In the genomic region with DNA sequence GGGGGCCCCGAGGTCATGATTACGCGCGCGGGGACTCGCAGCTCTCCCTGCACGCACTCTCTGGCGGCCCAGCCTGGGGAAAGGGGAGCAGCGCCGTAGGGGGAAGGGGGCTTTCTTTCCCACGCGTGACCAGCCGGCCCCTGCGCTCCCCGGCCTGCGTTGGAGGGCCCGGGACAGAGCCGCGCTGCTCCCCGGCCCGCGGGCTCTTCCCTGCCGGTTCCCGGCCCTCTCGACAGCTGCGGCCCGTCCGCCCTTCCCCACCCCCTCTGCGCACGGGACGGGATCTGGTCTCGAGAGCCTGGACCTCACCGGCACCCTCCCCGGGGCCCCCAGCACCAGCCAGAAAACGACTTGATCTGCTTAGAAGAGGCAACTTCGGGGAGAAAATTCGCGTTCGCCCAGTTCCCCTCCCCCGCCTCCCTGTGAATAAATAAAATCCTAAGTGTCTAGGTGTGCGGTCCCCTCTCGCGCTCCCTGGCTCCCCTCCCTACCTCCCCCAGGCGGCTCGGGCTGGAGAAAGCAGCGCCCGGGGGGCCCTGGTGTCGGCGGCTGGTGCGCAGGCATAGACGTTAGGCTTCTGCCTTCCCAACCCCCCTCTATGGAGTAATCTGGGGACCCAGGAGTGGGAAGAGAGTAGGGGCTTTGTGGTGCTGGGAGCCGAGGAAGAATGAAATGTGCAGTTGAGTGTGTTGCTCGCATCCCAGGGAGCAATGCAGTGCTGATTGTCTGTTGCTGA, we compare ENCODE assay signal across 1 cellular context.
TF ChIP-seq lines count a peak whose summit lies in the region.

No MANE protein-coding gene starts in this region.

TF ChIP-seq in HepG2, 621 proteins besides CTCF, POLR2A, EP300 and RAD21 (continued from another document and continues in another):
- TF ChIP-seq, protein P1, sequence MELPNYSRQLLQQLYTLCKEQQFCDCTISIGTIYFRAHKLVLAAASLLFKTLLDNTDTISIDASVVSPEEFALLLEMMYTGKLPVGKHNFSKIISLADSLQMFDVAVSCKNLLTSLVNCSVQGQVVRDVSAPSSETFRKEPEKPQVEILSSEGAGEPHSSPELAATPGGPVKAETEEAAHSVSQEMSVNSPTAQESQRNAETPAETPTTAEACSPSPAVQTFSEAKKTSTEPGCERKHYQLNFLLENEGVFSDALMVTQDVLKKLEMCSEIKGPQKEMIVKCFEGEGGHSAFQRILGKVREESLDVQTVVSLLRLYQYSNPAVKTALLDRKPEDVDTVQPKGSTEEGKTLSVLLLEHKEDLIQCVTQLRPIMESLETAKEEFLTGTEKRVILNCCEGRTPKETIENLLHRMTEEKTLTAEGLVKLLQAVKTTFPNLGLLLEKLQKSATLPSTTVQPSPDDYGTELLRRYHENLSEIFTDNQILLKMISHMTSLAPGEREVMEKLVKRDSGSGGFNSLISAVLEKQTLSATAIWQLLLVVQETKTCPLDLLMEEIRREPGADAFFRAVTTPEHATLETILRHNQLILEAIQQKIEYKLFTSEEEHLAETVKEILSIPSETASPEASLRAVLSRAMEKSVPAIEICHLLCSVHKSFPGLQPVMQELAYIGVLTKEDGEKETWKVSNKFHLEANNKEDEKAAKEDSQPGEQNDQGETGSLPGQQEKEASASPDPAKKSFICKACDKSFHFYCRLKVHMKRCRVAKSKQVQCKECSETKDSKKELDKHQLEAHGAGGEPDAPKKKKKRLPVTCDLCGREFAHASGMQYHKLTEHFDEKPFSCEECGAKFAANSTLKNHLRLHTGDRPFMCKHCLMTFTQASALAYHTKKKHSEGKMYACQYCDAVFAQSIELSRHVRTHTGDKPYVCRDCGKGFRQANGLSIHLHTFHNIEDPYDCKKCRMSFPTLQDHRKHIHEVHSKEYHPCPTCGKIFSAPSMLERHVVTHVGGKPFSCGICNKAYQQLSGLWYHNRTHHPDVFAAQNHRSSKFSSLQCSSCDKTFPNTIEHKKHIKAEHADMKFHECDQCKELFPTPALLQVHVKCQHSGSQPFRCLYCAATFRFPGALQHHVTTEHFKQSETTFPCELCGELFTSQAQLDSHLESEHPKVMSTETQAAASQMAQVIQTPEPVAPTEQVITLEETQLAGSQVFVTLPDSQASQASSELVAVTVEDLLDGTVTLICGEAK (IDR thresholded peaks at IDR 0.05) = no peak
- TF ChIP-seq, protein P1 (CRISPR knock-in tag; IDR thresholded peaks at IDR 0.05) = no peak
- TF ChIP-seq GATAD2A (CRISPR knock-in tag; IDR thresholded peaks at IDR 0.05) (peak; percentile 48; the same call in 1 of the 2 replicates), FOXA3 (CRISPR knock-in tag; IDR thresholded peaks at IDR 0.05) (0 out of 2 replicates have a peak, but pooled peaks have one; percentile 2), ZSCAN9 (CRISPR knock-in tag; IDR thresholded peaks at IDR 0.05; ENCODE audit: borderline replicate concordance) (0 out of 2 replicates have a peak, but pooled peaks have one; percentile 25), SRY (CRISPR knock-in tag; IDR thresholded peaks at IDR 0.05) (no peak), CC2D1A (CRISPR knock-in tag; IDR thresholded peaks at IDR 0.05) (no peak), ZSCAN20 (CRISPR knock-in tag; IDR thresholded peaks at IDR 0.05; ENCODE audit: borderline replicate concordance) (no peak; the same call in 1 of the 2 replicates), KMT2B (CRISPR knock-in tag; IDR thresholded peaks at IDR 0.05) (peak; percentile 18; the same call in 1 of the 2 replicates), MYC (CRISPR knock-in tag; IDR thresholded peaks at IDR 0.05; ENCODE audit: borderline replicate concordance) (peak; percentile 38; the same call in 1 of the 2 replicates), ZNF343 (CRISPR knock-in tag; IDR thresholded peaks at IDR 0.05) (no peak), CENPT (CRISPR knock-in tag; IDR thresholded peaks at IDR 0.05; ENCODE audit: low read depth) (0 out of 2 replicates have a peak, but pooled peaks have one; percentile 38), DNMT1 (CRISPR knock-in tag; IDR thresholded peaks at IDR 0.05) (peak; percentile 94; the same call in 1 of the 2 replicates), ZFX (CRISPR knock-in tag; IDR thresholded peaks at IDR 0.05; ENCODE audit: low read depth) (peak; percentile 53; the same call in 1 of the 2 replicates), RFX1 (IDR thresholded peaks at IDR 0.05) (no peak), ZNF331 (CRISPR knock-in tag; IDR thresholded peaks at IDR 0.05) (peak; percentile 11; the same call in 1 of the 2 replicates), ZNF232 (CRISPR knock-in tag; IDR thresholded peaks at IDR 0.05; ENCODE audit: borderline replicate concordance) (no peak), CBFB (CRISPR knock-in tag; IDR thresholded peaks at IDR 0.05) (peak; percentile 20; the same call in 1 of the 2 replicates), ZC3H4 (CRISPR knock-in tag; IDR thresholded peaks at IDR 0.05; ENCODE audit: borderline replicate concordance) (0 out of 2 replicates have a peak, but pooled peaks have one; percentile 5), SIX4 (CRISPR knock-in tag; IDR thresholded peaks at IDR 0.05) (no peak), KLF16 (CRISPR knock-in tag; IDR thresholded peaks at IDR 0.05) (no peak), ZNF776 (CRISPR knock-in tag; IDR thresholded peaks at IDR 0.05) (no peak), EEA1 (CRISPR knock-in tag; IDR thresholded peaks at IDR 0.05; ENCODE audit: borderline replicate concordance) (peak; percentile 75; the same call in 1 of the 2 replicates), ZNF850 (CRISPR knock-in tag; conservative IDR thresholded peaks at IDR 0.05) (no peak), ZNF12 (CRISPR knock-in tag; IDR thresholded peaks at IDR 0.05) (0 out of 2 replicates have a peak, but pooled peaks have one; percentile 19), NONO (IDR thresholded peaks at IDR 0.05) (no peak), NONO (CRISPR knock-in tag; conservative IDR thresholded peaks at IDR 0.05) (peak; percentile 0; the same call in 1 of the 2 replicates), ZNF7 (CRISPR knock-in tag; IDR thresholded peaks at IDR 0.05) (no peak), ZNF282 (IDR thresholded peaks at IDR 0.05; ENCODE audit: partially characterized antibody) (no peak), YEATS2 (CRISPR knock-in tag; IDR thresholded peaks at IDR 0.05; ENCODE audit: borderline replicate concordance) (no peak), FOXO1 (CRISPR knock-in tag; IDR thresholded peaks at IDR 0.05) (no peak), IRX3 (CRISPR knock-in tag; IDR thresholded peaks at IDR 0.05; ENCODE audit: borderline replicate concordance, low read depth) (no peak), ZNF652 (CRISPR knock-in tag; IDR thresholded peaks at IDR 0.05; ENCODE audit: borderline replicate concordance, low read depth) (no peak), HMGA1 (CRISPR knock-in tag; conservative IDR thresholded peaks at IDR 0.05) (no peak), ZNF234 (CRISPR knock-in tag; conservative IDR thresholded peaks at IDR 0.05) (peak; percentile 93), ZNF530 (CRISPR knock-in tag; IDR thresholded peaks at IDR 0.05; ENCODE audit: low read depth) (no peak)
- TF ChIP-seq, protein P2, sequence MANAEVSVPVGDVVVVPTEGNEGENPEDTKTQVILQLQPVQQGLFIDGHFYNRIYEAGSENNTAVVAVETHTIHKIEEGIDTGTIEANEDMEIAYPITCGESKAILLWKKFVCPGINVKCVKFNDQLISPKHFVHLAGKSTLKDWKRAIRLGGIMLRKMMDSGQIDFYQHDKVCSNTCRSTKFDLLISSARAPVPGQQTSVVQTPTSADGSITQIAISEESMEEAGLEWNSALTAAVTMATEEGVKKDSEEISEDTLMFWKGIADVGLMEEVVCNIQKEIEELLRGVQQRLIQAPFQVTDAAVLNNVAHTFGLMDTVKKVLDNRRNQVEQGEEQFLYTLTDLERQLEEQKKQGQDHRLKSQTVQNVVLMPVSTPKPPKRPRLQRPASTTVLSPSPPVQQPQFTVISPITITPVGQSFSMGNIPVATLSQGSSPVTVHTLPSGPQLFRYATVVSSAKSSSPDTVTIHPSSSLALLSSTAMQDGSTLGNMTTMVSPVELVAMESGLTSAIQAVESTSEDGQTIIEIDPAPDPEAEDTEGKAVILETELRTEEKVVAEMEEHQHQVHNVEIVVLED (CRISPR knock-in tag; IDR thresholded peaks at IDR 0.05; ENCODE audit: borderline replicate concordance) = 0 out of 2 replicates have a peak, but pooled peaks have one; percentile 19
- TF ChIP-seq, protein P3, sequence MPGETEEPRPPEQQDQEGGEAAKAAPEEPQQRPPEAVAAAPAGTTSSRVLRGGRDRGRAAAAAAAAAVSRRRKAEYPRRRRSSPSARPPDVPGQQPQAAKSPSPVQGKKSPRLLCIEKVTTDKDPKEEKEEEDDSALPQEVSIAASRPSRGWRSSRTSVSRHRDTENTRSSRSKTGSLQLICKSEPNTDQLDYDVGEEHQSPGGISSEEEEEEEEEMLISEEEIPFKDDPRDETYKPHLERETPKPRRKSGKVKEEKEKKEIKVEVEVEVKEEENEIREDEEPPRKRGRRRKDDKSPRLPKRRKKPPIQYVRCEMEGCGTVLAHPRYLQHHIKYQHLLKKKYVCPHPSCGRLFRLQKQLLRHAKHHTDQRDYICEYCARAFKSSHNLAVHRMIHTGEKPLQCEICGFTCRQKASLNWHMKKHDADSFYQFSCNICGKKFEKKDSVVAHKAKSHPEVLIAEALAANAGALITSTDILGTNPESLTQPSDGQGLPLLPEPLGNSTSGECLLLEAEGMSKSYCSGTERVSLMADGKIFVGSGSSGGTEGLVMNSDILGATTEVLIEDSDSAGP (CRISPR knock-in tag; IDR thresholded peaks at IDR 0.05; ENCODE audit: borderline replicate concordance) = peak; percentile 68; the same call in 1 of the 2 replicates
- TF ChIP-seq, protein P4, sequence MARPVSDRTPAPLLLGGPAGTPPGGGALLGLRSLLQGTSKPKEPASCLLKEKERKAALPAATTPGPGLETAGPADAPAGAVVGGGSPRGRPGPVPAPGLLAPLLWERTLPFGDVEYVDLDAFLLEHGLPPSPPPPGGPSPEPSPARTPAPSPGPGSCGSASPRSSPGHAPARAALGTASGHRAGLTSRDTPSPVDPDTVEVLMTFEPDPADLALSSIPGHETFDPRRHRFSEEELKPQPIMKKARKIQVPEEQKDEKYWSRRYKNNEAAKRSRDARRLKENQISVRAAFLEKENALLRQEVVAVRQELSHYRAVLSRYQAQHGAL (CRISPR knock-in tag; IDR thresholded peaks at IDR 0.05; ENCODE audit: not compliant biosample characterization) = no peak
- TF ChIP-seq, protein P5, sequence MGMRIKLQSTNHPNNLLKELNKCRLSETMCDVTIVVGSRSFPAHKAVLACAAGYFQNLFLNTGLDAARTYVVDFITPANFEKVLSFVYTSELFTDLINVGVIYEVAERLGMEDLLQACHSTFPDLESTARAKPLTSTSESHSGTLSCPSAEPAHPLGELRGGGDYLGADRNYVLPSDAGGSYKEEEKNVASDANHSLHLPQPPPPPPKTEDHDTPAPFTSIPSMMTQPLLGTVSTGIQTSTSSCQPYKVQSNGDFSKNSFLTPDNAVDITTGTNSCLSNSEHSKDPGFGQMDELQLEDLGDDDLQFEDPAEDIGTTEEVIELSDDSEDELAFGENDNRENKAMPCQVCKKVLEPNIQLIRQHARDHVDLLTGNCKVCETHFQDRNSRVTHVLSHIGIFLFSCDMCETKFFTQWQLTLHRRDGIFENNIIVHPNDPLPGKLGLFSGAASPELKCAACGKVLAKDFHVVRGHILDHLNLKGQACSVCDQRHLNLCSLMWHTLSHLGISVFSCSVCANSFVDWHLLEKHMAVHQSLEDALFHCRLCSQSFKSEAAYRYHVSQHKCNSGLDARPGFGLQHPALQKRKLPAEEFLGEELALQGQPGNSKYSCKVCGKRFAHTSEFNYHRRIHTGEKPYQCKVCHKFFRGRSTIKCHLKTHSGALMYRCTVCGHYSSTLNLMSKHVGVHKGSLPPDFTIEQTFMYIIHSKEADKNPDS (CRISPR knock-in tag; IDR thresholded peaks at IDR 0.05) = peak; percentile 77; the same call in 1 of the 2 replicates
- TF ChIP-seq, protein P6, sequence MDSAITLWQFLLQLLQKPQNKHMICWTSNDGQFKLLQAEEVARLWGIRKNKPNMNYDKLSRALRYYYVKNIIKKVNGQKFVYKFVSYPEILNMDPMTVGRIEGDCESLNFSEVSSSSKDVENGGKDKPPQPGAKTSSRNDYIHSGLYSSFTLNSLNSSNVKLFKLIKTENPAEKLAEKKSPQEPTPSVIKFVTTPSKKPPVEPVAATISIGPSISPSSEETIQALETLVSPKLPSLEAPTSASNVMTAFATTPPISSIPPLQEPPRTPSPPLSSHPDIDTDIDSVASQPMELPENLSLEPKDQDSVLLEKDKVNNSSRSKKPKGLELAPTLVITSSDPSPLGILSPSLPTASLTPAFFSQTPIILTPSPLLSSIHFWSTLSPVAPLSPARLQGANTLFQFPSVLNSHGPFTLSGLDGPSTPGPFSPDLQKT (CRISPR knock-in tag; IDR thresholded peaks at IDR 0.05; ENCODE audit: borderline replicate concordance) = no peak
- TF ChIP-seq, protein P7, sequence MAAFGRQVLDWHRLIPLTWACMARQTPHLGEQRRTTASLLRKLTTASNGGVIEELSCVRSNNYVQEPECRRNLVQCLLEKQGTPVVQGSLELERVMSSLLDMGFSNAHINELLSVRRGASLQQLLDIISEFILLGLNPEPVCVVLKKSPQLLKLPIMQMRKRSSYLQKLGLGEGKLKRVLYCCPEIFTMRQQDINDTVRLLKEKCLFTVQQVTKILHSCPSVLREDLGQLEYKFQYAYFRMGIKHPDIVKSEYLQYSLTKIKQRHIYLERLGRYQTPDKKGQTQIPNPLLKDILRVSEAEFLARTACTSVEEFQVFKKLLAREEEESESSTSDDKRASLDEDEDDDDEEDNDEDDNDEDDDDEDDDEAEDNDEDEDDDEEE (CRISPR knock-in tag; IDR thresholded peaks at IDR 0.05) = no peak
